ENCODE assay signal across 1 cellular context in the genomic region with DNA sequence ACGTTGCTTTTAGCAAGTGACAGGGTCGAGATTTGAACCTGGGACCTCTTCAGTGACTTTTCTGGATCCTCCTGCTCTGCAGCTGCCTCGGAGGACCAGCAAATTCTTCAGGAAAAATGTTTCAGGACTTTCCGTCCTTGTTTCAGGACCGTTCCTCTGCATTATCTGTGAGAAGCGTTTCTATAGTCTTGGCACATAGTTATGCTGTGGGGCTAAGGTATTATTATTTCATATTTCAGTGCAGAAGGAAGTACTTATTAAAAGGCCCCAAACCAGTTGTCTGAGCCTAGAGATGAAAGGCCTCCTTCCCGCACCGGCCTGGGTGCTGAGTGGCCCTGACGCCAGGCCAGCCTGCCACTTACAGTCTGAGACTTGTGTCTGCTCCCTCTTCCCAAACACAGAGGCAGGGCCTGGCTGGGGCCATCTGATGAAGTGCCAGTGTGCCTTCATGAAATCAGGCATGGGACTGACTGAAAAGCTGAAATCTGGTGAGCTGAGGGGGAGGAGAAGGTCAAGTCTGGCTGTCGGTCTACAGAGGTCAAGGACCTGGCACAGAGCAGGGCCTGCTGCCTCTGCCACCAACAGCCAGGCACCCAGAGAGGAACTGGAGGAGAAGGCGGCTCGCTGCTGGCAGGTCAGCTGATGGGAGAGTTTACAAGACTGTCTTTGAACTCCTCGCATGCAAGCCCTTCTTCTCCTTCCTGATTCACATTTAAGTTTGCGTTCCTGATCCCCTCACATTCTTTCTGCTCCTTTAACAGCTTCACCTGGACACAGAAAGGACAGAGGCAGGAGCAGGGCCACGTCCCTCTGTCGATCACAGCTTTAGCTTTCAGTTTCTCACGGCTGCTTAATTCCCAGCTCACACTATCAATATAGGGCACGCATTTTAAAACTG.
A peak's percentile ranks its signal among the peaks of the same experiment; 100 is the strongest.
TF ChIP-seq lines count a peak whose summit lies in the region.

No MANE protein-coding gene starts in this region.

TF ChIP-seq in HepG2, 621 proteins besides CTCF, POLR2A, EP300 and RAD21 (continued from another document and continues in another):
- TF ChIP-seq, protein P1, sequence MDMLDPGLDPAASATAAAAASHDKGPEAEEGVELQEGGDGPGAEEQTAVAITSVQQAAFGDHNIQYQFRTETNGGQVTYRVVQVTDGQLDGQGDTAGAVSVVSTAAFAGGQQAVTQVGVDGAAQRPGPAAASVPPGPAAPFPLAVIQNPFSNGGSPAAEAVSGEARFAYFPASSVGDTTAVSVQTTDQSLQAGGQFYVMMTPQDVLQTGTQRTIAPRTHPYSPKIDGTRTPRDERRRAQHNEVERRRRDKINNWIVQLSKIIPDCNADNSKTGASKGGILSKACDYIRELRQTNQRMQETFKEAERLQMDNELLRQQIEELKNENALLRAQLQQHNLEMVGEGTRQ (IDR thresholded peaks at IDR 0.05; ENCODE audit: low read depth, low read length), result peak; percentile 26; the same call in 1 of the 2 replicates
- TF ChIP-seq, protein P1 (CRISPR knock-in tag; IDR thresholded peaks at IDR 0.05; ENCODE audit: borderline replicate concordance), result no peak
- no peak for TF ChIP-seq ZNF713 (CRISPR knock-in tag; IDR thresholded peaks at IDR 0.05)
- TF ChIP-seq ZNF775 (CRISPR knock-in tag; IDR thresholded peaks at IDR 0.05; ENCODE audit: borderline replicate concordance), result no peak
- TF ChIP-seq ZSCAN31 (CRISPR knock-in tag; IDR thresholded peaks at IDR 0.05; ENCODE audit: low read depth), result peak; percentile 7; the same call in 1 of the 2 replicates
- TF ChIP-seq SKI (IDR thresholded peaks at IDR 0.05; ENCODE audit: partially characterized antibody), result peak; percentile 67
- 0 out of 2 replicates have a peak, but pooled peaks have one; percentile 48 for TF ChIP-seq ZNF891 (CRISPR knock-in tag; IDR thresholded peaks at IDR 0.05)
- peak; percentile 56; the same call in 1 of the 2 replicates for TF ChIP-seq CBFB (CRISPR knock-in tag; IDR thresholded peaks at IDR 0.05)
- 0 out of 2 replicates have a peak, but pooled peaks have one; percentile 24 for TF ChIP-seq ZNF782 (CRISPR knock-in tag; IDR thresholded peaks at IDR 0.05; ENCODE audit: borderline replicate concordance)
- TF ChIP-seq SOX5 (CRISPR knock-in tag; IDR thresholded peaks at IDR 0.05; ENCODE audit: borderline replicate concordance), result 0 out of 2 replicates have a peak, but pooled peaks have one; percentile 44
- no peak for TF ChIP-seq ZNF619 (CRISPR knock-in tag; IDR thresholded peaks at IDR 0.05)
- TF ChIP-seq, protein P2, sequence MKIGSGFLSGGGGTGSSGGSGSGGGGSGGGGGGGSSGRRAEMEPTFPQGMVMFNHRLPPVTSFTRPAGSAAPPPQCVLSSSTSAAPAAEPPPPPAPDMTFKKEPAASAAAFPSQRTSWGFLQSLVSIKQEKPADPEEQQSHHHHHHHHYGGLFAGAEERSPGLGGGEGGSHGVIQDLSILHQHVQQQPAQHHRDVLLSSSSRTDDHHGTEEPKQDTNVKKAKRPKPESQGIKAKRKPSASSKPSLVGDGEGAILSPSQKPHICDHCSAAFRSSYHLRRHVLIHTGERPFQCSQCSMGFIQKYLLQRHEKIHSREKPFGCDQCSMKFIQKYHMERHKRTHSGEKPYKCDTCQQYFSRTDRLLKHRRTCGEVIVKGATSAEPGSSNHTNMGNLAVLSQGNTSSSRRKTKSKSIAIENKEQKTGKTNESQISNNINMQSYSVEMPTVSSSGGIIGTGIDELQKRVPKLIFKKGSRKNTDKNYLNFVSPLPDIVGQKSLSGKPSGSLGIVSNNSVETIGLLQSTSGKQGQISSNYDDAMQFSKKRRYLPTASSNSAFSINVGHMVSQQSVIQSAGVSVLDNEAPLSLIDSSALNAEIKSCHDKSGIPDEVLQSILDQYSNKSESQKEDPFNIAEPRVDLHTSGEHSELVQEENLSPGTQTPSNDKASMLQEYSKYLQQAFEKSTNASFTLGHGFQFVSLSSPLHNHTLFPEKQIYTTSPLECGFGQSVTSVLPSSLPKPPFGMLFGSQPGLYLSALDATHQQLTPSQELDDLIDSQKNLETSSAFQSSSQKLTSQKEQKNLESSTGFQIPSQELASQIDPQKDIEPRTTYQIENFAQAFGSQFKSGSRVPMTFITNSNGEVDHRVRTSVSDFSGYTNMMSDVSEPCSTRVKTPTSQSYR (CRISPR knock-in tag; IDR thresholded peaks at IDR 0.05; ENCODE audit: borderline replicate concordance), result peak; percentile 80
- peak; percentile 53; the same call in 1 of the 2 replicates for TF ChIP-seq NCOA2 (CRISPR knock-in tag; IDR thresholded peaks at IDR 0.05)
- no peak for TF ChIP-seq ZNF546 (CRISPR knock-in tag; conservative IDR thresholded peaks at IDR 0.05)
- TF ChIP-seq ZSCAN29 (CRISPR knock-in tag; conservative IDR thresholded peaks at IDR 0.05), result peak; percentile 76; the same call in 1 of the 2 replicates
- TF ChIP-seq NONO (IDR thresholded peaks at IDR 0.05), result no peak
- peak; percentile 75 for TF ChIP-seq NONO (CRISPR knock-in tag; conservative IDR thresholded peaks at IDR 0.05)
- no peak for TF ChIP-seq U2AF1 (optimal IDR thresholded peaks at IDR 0.05; ENCODE audit: low read depth, low read length)
- 0 out of 2 replicates have a peak, but pooled peaks have one; percentile 9 for TF ChIP-seq ZNF441 (CRISPR knock-in tag; IDR thresholded peaks at IDR 0.05; ENCODE audit: borderline replicate concordance)
- TF ChIP-seq SMYD3 (CRISPR knock-in tag; IDR thresholded peaks at IDR 0.05), result 0 out of 2 replicates have a peak, but pooled peaks have one; percentile 86
- no peak for TF ChIP-seq FOXJ3 (CRISPR knock-in tag; IDR thresholded peaks at IDR 0.05; ENCODE audit: borderline replicate concordance)
- TF ChIP-seq, protein P3, sequence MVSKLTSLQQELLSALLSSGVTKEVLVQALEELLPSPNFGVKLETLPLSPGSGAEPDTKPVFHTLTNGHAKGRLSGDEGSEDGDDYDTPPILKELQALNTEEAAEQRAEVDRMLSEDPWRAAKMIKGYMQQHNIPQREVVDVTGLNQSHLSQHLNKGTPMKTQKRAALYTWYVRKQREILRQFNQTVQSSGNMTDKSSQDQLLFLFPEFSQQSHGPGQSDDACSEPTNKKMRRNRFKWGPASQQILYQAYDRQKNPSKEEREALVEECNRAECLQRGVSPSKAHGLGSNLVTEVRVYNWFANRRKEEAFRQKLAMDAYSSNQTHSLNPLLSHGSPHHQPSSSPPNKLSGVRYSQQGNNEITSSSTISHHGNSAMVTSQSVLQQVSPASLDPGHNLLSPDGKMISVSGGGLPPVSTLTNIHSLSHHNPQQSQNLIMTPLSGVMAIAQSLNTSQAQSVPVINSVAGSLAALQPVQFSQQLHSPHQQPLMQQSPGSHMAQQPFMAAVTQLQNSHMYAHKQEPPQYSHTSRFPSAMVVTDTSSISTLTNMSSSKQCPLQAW (CRISPR knock-in tag; IDR thresholded peaks at IDR 0.05), result no peak; the same call in 1 of the 2 replicates
- TF ChIP-seq ARID2 (CRISPR knock-in tag; IDR thresholded peaks at IDR 0.05; ENCODE audit: borderline replicate concordance), result peak; percentile 93
- TF ChIP-seq, protein P4, sequence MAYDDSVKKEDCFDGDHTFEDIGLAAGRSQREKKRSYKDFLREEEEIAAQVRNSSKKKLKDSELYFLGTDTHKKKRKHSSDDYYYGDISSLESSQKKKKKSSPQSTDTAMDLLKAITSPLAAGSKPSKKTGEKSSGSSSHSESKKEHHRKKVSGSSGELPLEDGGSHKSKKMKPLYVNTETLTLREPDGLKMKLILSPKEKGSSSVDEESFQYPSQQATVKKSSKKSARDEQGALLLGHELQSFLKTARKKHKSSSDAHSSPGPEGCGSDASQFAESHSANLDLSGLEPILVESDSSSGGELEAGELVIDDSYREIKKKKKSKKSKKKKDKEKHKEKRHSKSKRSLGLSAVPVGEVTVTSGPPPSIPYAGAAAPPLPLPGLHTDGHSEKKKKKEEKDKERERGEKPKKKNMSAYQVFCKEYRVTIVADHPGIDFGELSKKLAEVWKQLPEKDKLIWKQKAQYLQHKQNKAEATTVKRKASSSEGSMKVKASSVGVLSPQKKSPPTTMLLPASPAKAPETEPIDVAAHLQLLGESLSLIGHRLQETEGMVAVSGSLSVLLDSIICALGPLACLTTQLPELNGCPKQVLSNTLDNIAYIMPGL (CRISPR knock-in tag; IDR thresholded peaks at IDR 0.05; ENCODE audit: borderline replicate concordance in 1 of 2, low read depth in 1 of 2), result peak; percentile 55 to 63; a peak in 2 of 4 replicates
- peak; percentile 60 for TF ChIP-seq KAT8 (CRISPR knock-in tag; IDR thresholded peaks at IDR 0.05)
- 0 out of 2 replicates have a peak, but pooled peaks have one; percentile 36 for TF ChIP-seq SMAD9 (CRISPR knock-in tag; IDR thresholded peaks at IDR 0.05)
- TF ChIP-seq XRCC5 (optimal IDR thresholded peaks at IDR 0.05; ENCODE audit: low read length), result peak; percentile 24
- TF ChIP-seq ATF1 (CRISPR knock-in tag; IDR thresholded peaks at IDR 0.05), result no peak
- 0 out of 2 replicates have a peak, but pooled peaks have one; percentile 23 for TF ChIP-seq RFX3 (CRISPR knock-in tag; IDR thresholded peaks at IDR 0.05)
- TF ChIP-seq, protein P5, sequence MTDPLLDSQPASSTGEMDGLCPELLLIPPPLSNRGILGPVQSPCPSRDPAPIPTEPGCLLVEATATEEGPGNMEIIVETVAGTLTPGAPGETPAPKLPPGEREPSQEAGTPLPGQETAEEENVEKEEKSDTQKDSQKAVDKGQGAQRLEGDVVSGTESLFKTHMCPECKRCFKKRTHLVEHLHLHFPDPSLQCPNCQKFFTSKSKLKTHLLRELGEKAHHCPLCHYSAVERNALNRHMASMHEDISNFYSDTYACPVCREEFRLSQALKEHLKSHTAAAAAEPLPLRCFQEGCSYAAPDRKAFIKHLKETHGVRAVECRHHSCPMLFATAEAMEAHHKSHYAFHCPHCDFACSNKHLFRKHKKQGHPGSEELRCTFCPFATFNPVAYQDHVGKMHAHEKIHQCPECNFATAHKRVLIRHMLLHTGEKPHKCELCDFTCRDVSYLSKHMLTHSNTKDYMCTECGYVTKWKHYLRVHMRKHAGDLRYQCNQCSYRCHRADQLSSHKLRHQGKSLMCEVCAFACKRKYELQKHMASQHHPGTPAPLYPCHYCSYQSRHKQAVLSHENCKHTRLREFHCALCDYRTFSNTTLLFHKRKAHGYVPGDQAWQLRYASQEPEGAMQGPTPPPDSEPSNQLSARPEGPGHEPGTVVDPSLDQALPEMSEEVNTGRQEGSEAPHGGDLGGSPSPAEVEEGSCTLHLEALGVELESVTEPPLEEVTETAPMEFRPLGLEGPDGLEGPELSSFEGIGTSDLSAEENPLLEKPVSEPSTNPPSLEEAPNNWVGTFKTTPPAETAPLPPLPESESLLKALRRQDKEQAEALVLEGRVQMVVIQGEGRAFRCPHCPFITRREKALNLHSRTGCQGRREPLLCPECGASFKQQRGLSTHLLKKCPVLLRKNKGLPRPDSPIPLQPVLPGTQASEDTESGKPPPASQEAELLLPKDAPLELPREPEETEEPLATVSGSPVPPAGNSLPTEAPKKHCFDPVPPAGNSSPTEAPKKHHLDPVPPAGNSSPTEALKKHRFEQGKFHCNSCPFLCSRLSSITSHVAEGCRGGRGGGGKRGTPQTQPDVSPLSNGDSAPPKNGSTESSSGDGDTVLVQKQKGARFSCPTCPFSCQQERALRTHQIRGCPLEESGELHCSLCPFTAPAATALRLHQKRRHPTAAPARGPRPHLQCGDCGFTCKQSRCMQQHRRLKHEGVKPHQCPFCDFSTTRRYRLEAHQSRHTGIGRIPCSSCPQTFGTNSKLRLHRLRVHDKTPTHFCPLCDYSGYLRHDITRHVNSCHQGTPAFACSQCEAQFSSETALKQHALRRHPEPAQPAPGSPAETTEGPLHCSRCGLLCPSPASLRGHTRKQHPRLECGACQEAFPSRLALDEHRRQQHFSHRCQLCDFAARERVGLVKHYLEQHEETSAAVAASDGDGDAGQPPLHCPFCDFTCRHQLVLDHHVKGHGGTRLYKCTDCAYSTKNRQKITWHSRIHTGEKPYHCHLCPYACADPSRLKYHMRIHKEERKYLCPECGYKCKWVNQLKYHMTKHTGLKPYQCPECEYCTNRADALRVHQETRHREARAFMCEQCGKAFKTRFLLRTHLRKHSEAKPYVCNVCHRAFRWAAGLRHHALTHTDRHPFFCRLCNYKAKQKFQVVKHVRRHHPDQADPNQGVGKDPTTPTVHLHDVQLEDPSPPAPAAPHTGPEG (CRISPR knock-in tag; IDR thresholded peaks at IDR 0.05), result no peak
- peak; percentile 69; the same call in 1 of the 2 replicates for TF ChIP-seq ZBTB20 (CRISPR knock-in tag; IDR thresholded peaks at IDR 0.05; ENCODE audit: borderline replicate concordance, low read depth)
- TF ChIP-seq ZNF10 (CRISPR knock-in tag; IDR thresholded peaks at IDR 0.05; ENCODE audit: borderline replicate concordance, low read depth), result no peak
- TF ChIP-seq, protein P6, sequence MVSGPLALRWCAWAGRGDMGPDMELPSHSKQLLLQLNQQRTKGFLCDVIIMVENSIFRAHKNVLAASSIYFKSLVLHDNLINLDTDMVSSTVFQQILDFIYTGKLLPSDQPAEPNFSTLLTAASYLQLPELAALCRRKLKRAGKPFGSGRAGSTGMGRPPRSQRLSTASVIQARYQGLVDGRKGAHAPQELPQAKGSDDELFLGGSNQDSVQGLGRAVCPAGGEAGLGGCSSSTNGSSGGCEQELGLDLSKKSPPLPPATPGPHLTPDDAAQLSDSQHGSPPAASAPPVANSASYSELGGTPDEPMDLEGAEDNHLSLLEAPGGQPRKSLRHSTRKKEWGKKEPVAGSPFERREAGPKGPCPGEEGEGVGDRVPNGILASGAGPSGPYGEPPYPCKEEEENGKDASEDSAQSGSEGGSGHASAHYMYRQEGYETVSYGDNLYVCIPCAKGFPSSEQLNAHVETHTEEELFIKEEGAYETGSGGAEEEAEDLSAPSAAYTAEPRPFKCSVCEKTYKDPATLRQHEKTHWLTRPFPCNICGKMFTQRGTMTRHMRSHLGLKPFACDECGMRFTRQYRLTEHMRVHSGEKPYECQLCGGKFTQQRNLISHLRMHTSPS (CRISPR knock-in tag; IDR thresholded peaks at IDR 0.05; ENCODE audit: low read depth), result peak; percentile 82; the same call in 1 of the 2 replicates
- peak; percentile 31; the same call in 1 of the 2 replicates for TF ChIP-seq SALL2 (CRISPR knock-in tag; IDR thresholded peaks at IDR 0.05)
- TF ChIP-seq MIXL1 (CRISPR knock-in tag; IDR thresholded peaks at IDR 0.05), result peak; percentile 51; the same call in 1 of the 2 replicates
- TF ChIP-seq ZNF567 (CRISPR knock-in tag; IDR thresholded peaks at IDR 0.05; ENCODE audit: borderline replicate concordance), result no peak
- TF ChIP-seq, protein P7, sequence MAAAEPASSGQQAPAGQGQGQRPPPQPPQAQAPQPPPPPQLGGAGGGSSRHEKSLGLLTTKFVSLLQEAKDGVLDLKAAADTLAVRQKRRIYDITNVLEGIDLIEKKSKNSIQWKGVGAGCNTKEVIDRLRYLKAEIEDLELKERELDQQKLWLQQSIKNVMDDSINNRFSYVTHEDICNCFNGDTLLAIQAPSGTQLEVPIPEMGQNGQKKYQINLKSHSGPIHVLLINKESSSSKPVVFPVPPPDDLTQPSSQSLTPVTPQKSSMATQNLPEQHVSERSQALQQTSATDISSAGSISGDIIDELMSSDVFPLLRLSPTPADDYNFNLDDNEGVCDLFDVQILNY (CRISPR knock-in tag; conservative IDR thresholded peaks at IDR 0.05), result 0 out of 2 replicates have a peak, but pooled peaks have one; percentile 41
- peak; percentile 71 for TF ChIP-seq NR2F2 (IDR thresholded peaks at IDR 0.05; ENCODE audit: borderline replicate concordance, low read depth)
- TF ChIP-seq, protein P8, sequence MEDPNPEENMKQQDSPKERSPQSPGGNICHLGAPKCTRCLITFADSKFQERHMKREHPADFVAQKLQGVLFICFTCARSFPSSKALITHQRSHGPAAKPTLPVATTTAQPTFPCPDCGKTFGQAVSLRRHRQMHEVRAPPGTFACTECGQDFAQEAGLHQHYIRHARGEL (CRISPR knock-in tag; IDR thresholded peaks at IDR 0.05), result no peak
